18 cellular contexts compared by ENCODE assay signal in the genomic region with DNA sequence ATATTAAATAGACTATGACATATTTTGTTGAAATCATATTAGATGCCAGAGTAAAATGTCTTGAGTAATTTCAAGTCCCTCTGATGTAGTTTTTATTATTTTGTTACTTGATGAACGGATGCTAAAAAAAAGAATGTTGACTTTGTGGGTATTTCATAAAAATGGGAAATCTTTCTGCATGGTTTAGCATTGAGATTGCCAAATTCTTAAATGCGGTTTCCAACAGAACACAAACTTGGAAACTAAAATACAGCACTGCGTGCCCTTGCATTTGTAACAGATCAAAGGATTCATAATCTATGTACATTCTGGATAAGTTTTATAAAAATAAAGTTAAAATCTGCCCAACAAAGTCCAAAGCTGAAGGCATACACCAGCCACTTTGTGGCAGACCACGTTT.
DNase-seq lines count a peak whose midpoint lies in the region; FAIRE-seq and TF ChIP-seq lines count a peak whose summit lies in the region.
"Had no signal": no experiment of that assay in that cellular context is flagged by ENCODE, and none has a peak within 500 bp of the region (broad histone marks: within the 10 kb centered on the region; RNA-seq: fewer than 3 reads in every experiment).

No MANE protein-coding gene starts in this region.

- H3K27ac ChIP-seq in small intestine (ENCODE audit: low read depth in 1 of 2, low read length in 1 of 2): no peak overlapping the region
- H3K27ac ChIP-seq: BLaER1 treated with 17β-estradiol and CSF1 and Interleukin-3, amounts not matched to agents 10 nM and 100 nM; GM23248 had no signal

- H3K9me3 ChIP-seq in small intestine (ENCODE audit: control insufficient read depth, low read depth): no peaks in the 10 kb centered on the region
- H3K9me3 ChIP-seq: BLaER1 treated with 17β-estradiol and CSF1 and Interleukin-3, amounts not matched to agents 10 nM and 100 nM had no signal

- no peaks in the 10 kb centered on the region for H3K36me3 ChIP-seq in small intestine (ENCODE audit: control insufficient read depth in 2 of 2, insufficient read depth in 2 of 2, low read length in 2 of 2)
- H3K36me3 ChIP-seq: BLaER1 treated with 17β-estradiol and CSF1 and Interleukin-3, amounts not matched to agents 10 nM and 100 nM had no signal

- H3K4me3 ChIP-seq in fibroblast of the aortic adventitia (ENCODE audit: low read depth, low read length) (no peak overlapping the region), small intestine (ENCODE audit: low read depth in 1 of 2, low read length in 2 of 2) (no peak overlapping the region)
- H3K4me3 ChIP-seq: BLaER1 treated with 17β-estradiol and CSF1 and Interleukin-3, amounts not matched to agents 10 nM and 100 nM; GM23248 had no signal

- no peaks in the 10 kb centered on the region for H3K27me3 ChIP-seq in small intestine (ENCODE audit: control insufficient read depth in 2 of 2, insufficient read depth in 2 of 2, low read length in 2 of 2)
- H3K27me3 ChIP-seq: BLaER1 treated with 17β-estradiol and CSF1 and Interleukin-3, amounts not matched to agents 10 nM and 100 nM had no signal

- DNase-seq in D721Med (ENCODE audit: insufficient read length, low spot score): no peak
- peak; percentile 1 for DNase-seq in astrocyte of the hippocampus (ENCODE audit: low read depth, low spot score)
- DNase-seq in fibroblast of the aortic adventitia (ENCODE audit: low read depth): peak; percentile 22
- peak; percentile 43 for DNase-seq in stromal cell of bone marrow (ENCODE audit: low read depth)
- no peak for DNase-seq in nucleus accumbens (lab: John Stamatoyannopoulos, UW)
- no peak for DNase-seq in DMS79 treated with DMSO at 0.1 percent for 48 hours (lab: John Stamatoyannopoulos, UW)
- no peak for DNase-seq in small intestine
- DNase-seq in NCI-H2171 treated with DMSO at 0.1 percent for 48 hours (lab: John Stamatoyannopoulos, UW): no peak
- DNase-seq: 8988T; Calu3; CD8-positive, alpha-beta T cell; DMS 273 treated with DMSO at 0.1 percent for 48 hours; DMS53; GM23248; HCEC 1CT had no signal

- FAIRE-seq in D721Med (lab: Jason Lieb, UNC): peak; percentile 6
- no peak for FAIRE-seq in small intestine (lab: Jason Lieb, UNC)
- FAIRE-seq: G401.6, GM12891 had no signal

- TF ChIP-seq CTCF in D721Med (IDR thresholded peaks at IDR 0.05; ENCODE audit: insufficient read depth, missing control alignments) (no peak), fibroblast of the aortic adventitia (IDR thresholded peaks at IDR 0.05; ENCODE audit: insufficient read depth, low read length) (no peak)

- no peaks in the 10 kb centered on the region for H3K4me1 ChIP-seq in small intestine (ENCODE audit: control insufficient read depth in 2 of 2, insufficient read depth in 1 of 2, low read depth in 1 of 2, low read length in 1 of 2)
- H3K4me1 ChIP-seq: BLaER1 treated with 17β-estradiol and CSF1 and Interleukin-3, amounts not matched to agents 10 nM and 100 nM had no signal

- 75 to 81% (median 76%) methylated on average over 4 of the region's 4 CpGs for WGBS in small intestine, 3 donors

Comparison
In these comparisons a context has a peak if more than half of its experiments do, and no peak if none do; other contexts are left out.
1. DNase-seq: peak in astrocyte of the hippocampus (single experiment), fibroblast of the aortic adventitia (single experiment) and stromal cell of bone marrow (single experiment); none in D721Med (single experiment), nucleus accumbens (0 of 56), DMS79 treated with DMSO at 0.1 percent for 48 hours (single experiment), small intestine (single experiment) and NCI-H2171 treated with DMSO at 0.1 percent for 48 hours (single experiment).